26 cellular contexts compared by ENCODE assay signal in the genomic region with DNA sequence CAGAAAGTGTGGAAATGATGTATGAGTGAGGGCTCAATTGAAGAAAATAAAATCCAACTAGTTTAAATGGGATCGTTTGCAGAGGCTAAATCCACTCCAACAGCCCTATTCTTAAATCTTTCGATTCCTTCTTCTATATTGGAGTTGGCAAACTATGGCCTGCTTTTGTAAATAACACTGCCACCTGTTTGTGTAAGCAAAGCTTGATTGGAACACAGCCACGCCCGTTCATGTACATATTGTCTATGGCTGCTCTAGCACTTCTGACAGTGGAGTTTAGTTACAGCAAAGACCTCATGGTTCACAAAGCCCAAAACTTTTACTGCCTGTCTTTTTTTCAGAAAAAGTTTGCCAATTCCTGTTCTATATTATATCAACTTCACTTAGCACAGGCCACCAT.
"Had no signal": no experiment of that assay in that cellular context is flagged by ENCODE, and none has a peak within 500 bp of the region (broad histone marks: within the 10 kb centered on the region; RNA-seq: fewer than 3 reads in every experiment).

No MANE protein-coding gene starts in this region.

- H3K4me3 ChIP-seq: left ventricle myocardium inferior, lung, neural progenitor cell, right atrium auricular region, right lobe of liver, smooth muscle cell, testis, thyroid gland, transverse colon, upper lobe of left lung, vagina had no signal

- ATAC-seq: natural killer cell; right lobe of liver; stimulated activated memory B cell treated with anti-CD40 and anti-IgM and Interleukin-4, amounts not matched to agents 10 μg/mL and 1 μg/mL and 100 μg/mL, for 72 hours; stimulated activated naive CD8-positive, alpha-beta T cell treated with anti-CD3 and anti-CD28 coated beads, Interleukin-15, amount 100 ng/mL, for 72 hours had no signal

- DNase-seq: hypothalamus; immature natural killer cell; kidney; left ventricle myocardium inferior; mesendoderm; naive B cell; natural killer cell; nephron progenitor cell; occipital lobe; right lobe of liver; stimulated activated CD4-positive, alpha-beta T cell treated with anti-CD3 and anti-CD28 coated beads, Interleukin-1b, Interleukin-23, amount 100 ng/mL, for 48 hours; stimulated activated CD4-positive, alpha-beta T cell treated with anti-CD3 and anti-CD28 coated beads, Interleukin-2, amount 100 ng/mL, for 48 hours; stimulated activated CD4-positive, alpha-beta T cell treated with anti-CD3 and anti-CD28 coated beads, Interleukin-4, amount 100 ng/mL, for 4 hours; stimulated activated CD8-positive, alpha-beta memory T cell treated with anti-CD3 and anti-CD28 coated beads, Interleukin-4, amount 100 ng/mL, for 48 hours; stimulated activated naive CD4-positive, alpha-beta T cell treated with Interleukin-2 at 50 U/mL for 16 hours; stimulated activated naive CD8-positive, alpha-beta T cell treated with anti-CD3 and anti-CD28 coated beads, Interleukin-15, amount 100 ng/mL, for 72 hours; testis; thyroid gland; transverse colon; upper lobe of left lung had no signal
